Comparison of ENCODE assay signal across 16 cellular contexts in the genomic region with DNA sequence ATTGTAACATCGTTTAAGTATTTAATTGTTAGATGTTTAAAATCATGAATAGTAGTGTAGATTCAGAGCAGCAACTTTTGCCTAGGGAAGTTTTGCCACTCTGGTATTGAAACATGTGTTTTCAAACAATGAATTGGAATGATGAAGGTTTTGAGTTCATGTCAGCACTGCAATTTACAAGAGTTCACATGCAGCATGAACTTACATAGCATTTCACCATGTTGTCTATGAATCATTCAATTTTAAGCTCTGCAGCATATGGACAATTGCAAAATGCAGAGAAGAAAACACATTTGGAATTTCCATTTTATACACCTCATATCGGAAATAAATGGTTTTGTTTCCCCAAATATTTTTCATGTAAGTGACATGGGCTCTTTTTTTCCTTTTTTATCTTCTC.
"Had no signal": no experiment of that assay in that cellular context is flagged by ENCODE, and none has a peak within 500 bp of the region (broad histone marks: within the 10 kb centered on the region; RNA-seq: fewer than 3 reads in every experiment).

No MANE protein-coding gene starts in this region.

- ATAC-seq: heart left ventricle; left lobe of liver; stimulated activated naive CD8-positive, alpha-beta T cell treated with anti-CD3 and anti-CD28 coated beads, Interleukin-15, Interleukin-2, amounts not matched to agents 100 U/mL and 50 U/mL, for 24 hours had no signal

- H3K4me3 ChIP-seq: heart left ventricle, suprapubic skin, upper lobe of left lung had no signal

- H3K9me3 ChIP-seq: heart left ventricle, suprapubic skin, upper lobe of left lung had no signal

- H3K4me1 Mint-ChIP-seq: activated CD4-positive, alpha-beta memory T cell treated with anti-CD3 and anti-CD28 coated beads, Interleukin-2, amount 10 ng/mL, durations not matched to agents 7 days and 5 days had no signal

- H3K27ac Mint-ChIP-seq: activated CD4-positive, alpha-beta memory T cell treated with anti-CD3 and anti-CD28 coated beads, Interleukin-2, amount 10 ng/mL, durations not matched to agents 7 days and 5 days; activated naive CD8-positive, alpha-beta T cell had no signal

- DNase-seq: activated CD4-positive, alpha-beta memory T cell treated with anti-CD3 and anti-CD28 coated beads, Interleukin-2, amount 10 ng/mL, durations not matched to agents 7 days and 5 days; activated gamma-delta T cell; activated T-cell treated with anti-CD3 and anti-CD28 coated beads, Interleukin-2, amount 50 U/mL, for 48 hours; anterior cingulate cortex; heart left ventricle; islet precursor cell; mesenchymal stem cell; stimulated activated CD4-positive, alpha-beta T cell treated with anti-CD3 and anti-CD28 coated beads, Interleukin-4, amount 100 ng/mL, for 1 hour; stimulated activated CD8-positive, alpha-beta memory T cell treated with anti-CD3 and anti-CD28 coated beads, Interleukin-4, amount 100 ng/mL, for 48 hours; stimulated activated naive CD8-positive, alpha-beta T cell treated with anti-CD3 and anti-CD28 coated beads, Interleukin-15, Interleukin-2, amounts not matched to agents 100 U/mL and 50 U/mL, for 24 hours; T-helper 9 cell; upper lobe of left lung had no signal

- H3K27ac ChIP-seq: heart left ventricle, suprapubic skin, upper lobe of left lung, VCaP had no signal

- H3K4me3 Mint-ChIP-seq: activated CD4-positive, alpha-beta memory T cell treated with anti-CD3 and anti-CD28 coated beads, Interleukin-2, amount 10 ng/mL, durations not matched to agents 7 days and 5 days; activated naive CD8-positive, alpha-beta T cell had no signal

- H3K36me3 Mint-ChIP-seq: activated naive CD8-positive, alpha-beta T cell had no signal

- H3K27me3 ChIP-seq: upper lobe of left lung had no signal

- H3K36me3 ChIP-seq: heart left ventricle, suprapubic skin, upper lobe of left lung had no signal

- H3K9me3 Mint-ChIP-seq: activated CD4-positive, alpha-beta memory T cell treated with anti-CD3 and anti-CD28 coated beads, Interleukin-2, amount 10 ng/mL, durations not matched to agents 7 days and 5 days had no signal
